7 cellular contexts compared by ENCODE assay signal in the genomic region with DNA sequence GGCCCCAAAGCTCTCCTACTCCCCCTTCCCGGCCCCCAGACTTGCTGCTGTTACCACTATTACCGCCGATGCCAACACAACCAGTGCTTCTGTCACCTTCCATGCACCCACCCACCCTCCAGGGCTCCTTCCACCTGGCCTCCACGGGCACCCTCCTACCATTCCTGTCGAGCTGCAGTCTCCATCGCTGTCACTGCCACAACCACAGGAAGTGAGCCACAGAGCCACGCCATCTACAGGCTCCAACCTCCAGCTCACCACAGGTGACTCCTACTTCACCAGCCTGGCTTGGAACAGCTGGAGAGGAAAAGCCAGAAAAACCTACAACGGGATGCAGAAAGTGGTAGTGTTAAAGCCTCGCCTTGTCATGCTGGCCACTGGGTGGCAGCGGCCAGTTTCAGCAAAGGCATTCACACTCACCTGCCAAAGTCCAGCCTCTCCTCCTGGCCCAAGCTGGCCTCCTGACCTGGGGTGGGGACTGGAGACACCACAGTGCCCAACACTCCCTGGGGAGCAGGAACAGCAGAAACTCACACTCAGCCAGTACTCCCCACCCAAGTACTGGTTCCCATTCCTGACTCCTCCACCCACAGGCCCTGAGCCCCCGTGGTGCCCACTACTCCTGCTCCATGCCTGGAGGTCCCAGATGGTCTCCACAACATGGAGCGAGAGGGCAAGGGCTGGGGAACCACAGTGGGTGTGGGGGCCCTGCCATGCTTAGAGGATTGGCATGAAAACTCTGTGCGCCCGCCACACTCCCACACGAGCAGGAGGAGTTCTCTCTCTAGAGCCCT.
DNase-seq lines count a peak whose midpoint lies in the region; ATAC-seq, FAIRE-seq and TF ChIP-seq lines count a peak whose summit lies in the region.
"Not testable (repeated sequence)": the region's sequence is repeated elsewhere in the genome, so short reads cannot be mapped to it uniquely, and the experiment has no call there.

No MANE protein-coding gene starts in this region.

- intact Hi-C loops in Caco-2 (cut with micrococcal nuclease; ENCODE audit: unreplicated experiment); pancreas (cut with DNase I): not testable (repeated sequence)

- DNase-seq in Caco-2 = peak; percentile 39 to 48
- DNase-seq in T-cell = peak in 3 of 34 experiments; percentile 18 to 34 (median 19)
- DNase-seq in activated CD8-positive, alpha-beta memory T cell treated with anti-CD3 and anti-CD28 coated beads for 24 hours = peak; percentile 58
- DNase-seq in activated naive CD4-positive, alpha-beta T cell treated with anti-CD3 and anti-CD28 coated beads, Interleukin-2, amount 50 U/mL, for 72 hours (ENCODE audit: low spot score in 2 of 2); effector memory CD8-positive, alpha-beta T cell; left lobe of liver (ENCODE audit: low spot score): not testable (repeated sequence)
- peak in 1 of 6 donors; percentile 43 for DNase-seq in pancreas

- not testable (repeated sequence) for TF ChIP-seq CTCF in Caco-2 (IDR thresholded peaks at IDR 0.05; ENCODE audit: insufficient read depth in 1 of 2, low read depth in 1 of 2, low read length in 1 of 2, severe bottlenecking in 1 of 2, unreplicated experiment in 1 of 2); pancreas (IDR thresholded peaks at IDR 0.05)

- not testable (repeated sequence) for H3K4me3 Mint-ChIP-seq in Caco-2 (ENCODE audit: unreplicated experiment)
- H3K4me3 Mint-ChIP-seq in T-cell = peak overlapping the region; percentile 34 to 76 (median 34)
- peak overlapping the region in 1 of 2 donors; percentile 25 for H3K4me3 Mint-ChIP-seq in effector memory CD8-positive, alpha-beta T cell

- POLR2A ChIA-PET in Caco-2 (lab: Charles Lee); T-cell (lab: Charles Lee): not testable (repeated sequence)

- ATAC-seq in T-cell (replicated peaks in 1 of 4) (peak; percentile 38 to 59 (median 55)), left lobe of liver (peak; percentile 93), pancreas (peak in 3 of 4 donors; percentile 29 to 70 (median 52))
- ATAC-seq in activated naive CD4-positive, alpha-beta T cell treated with anti-CD3 and anti-CD28 coated beads, Interleukin-2, amount 50 U/mL, for 72 hours = peak; percentile 61 to 88
- peak; percentile 49 for ATAC-seq in effector memory CD8-positive, alpha-beta T cell (replicated peaks)

- not testable (repeated sequence) for H3K4me1 Mint-ChIP-seq in Caco-2 (ENCODE audit: low read depth, unreplicated experiment); effector memory CD8-positive, alpha-beta T cell (ENCODE audit: low read depth in 2 of 2)
- H3K4me1 Mint-ChIP-seq in T-cell = peaks cover 27 to 39% (median 29%) of the 10 kb centered on the region in 3 donors

- not testable (repeated sequence) for H3K27ac Mint-ChIP-seq in Caco-2 (ENCODE audit: unreplicated experiment); effector memory CD8-positive, alpha-beta T cell
- peak overlapping the region; percentile 78 to 87 for H3K27ac Mint-ChIP-seq in T-cell
- peak overlapping the region; percentile 60 to 66 for H3K27ac Mint-ChIP-seq in activated naive CD4-positive, alpha-beta T cell treated with anti-CD3 and anti-CD28 coated beads, Interleukin-2, amount 50 U/mL, for 72 hours

- not testable (repeated sequence) for H3K27me3 Mint-ChIP-seq in Caco-2 (ENCODE audit: insufficient read depth, unreplicated experiment); T-cell; effector memory CD8-positive, alpha-beta T cell

- 84 to 89% methylated on average over 5 to 8 of the region's 15 CpGs for WGBS in pancreas, 2 donors

- not testable (repeated sequence) for H3K9me3 Mint-ChIP-seq in Caco-2 (ENCODE audit: unreplicated experiment); T-cell; activated naive CD4-positive, alpha-beta T cell treated with anti-CD3 and anti-CD28 coated beads, Interleukin-2, amount 50 U/mL, for 72 hours; effector memory CD8-positive, alpha-beta T cell

- H3K27ac ChIP-seq in pancreas = not testable (repeated sequence)

- CTCF ChIA-PET in Caco-2 (lab: Charles Lee); T-cell (lab: Charles Lee): not testable (repeated sequence)

- not testable (repeated sequence) for FAIRE-seq in pancreas (lab: Jason Lieb, UNC)

- not testable (repeated sequence) for H3K36me3 ChIP-seq in Caco-2 (ENCODE audit: control insufficient read depth, insufficient read depth, low read length); pancreas

- H3K4me3 ChIP-seq in Caco-2 (ENCODE audit: low read depth, low read length); pancreas: not testable (repeated sequence)

- H3K27me3 ChIP-seq in Caco-2 (replicated peaks; ENCODE audit: control insufficient read depth, insufficient read depth, low read length); pancreas: not testable (repeated sequence)

- not testable (repeated sequence) for H3K9me3 ChIP-seq in Caco-2, pancreas

- not testable (repeated sequence) for H3K36me3 Mint-ChIP-seq in Caco-2 (ENCODE audit: insufficient read depth, unreplicated experiment); T-cell; activated naive CD4-positive, alpha-beta T cell treated with anti-CD3 and anti-CD28 coated beads, Interleukin-2, amount 50 U/mL, for 72 hours; effector memory CD8-positive, alpha-beta T cell (ENCODE audit: insufficient read depth)

- H3K4me1 ChIP-seq in Caco-2, pancreas: not testable (repeated sequence)

- not testable (repeated sequence) for BruUV-seq in Caco-2 (replicated peaks; lab: Mats Ljungman, UMichigan)
